Comparison of ENCODE assay signal across 32 cellular contexts in the genomic region with DNA sequence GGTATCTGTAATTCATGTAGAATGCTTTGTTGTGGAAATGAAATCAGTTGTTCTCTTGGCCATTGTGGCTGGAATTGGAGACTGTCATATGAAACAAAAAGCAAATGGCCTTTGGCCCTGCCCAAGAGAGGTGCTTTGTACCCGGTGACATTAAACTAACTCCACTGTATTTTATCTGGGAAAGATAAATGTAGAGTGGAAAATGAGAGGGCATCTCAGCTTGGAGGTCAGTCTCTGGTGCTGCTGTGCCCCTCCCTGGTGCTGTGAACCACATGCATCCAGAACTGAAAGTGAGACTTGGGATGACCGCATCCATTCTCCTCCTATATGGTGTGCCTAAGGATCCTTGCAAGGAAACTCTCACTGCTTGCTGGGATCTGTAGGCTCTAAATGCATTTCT.
"Had no signal": no experiment of that assay in that cellular context is flagged by ENCODE, and none has a peak within 500 bp of the region (broad histone marks: within the 10 kb centered on the region; RNA-seq: fewer than 3 reads in every experiment).

No MANE protein-coding gene starts in this region.

- H3K4me1 Mint-ChIP-seq: activated T-helper 17 cell treated with anti-CD3 and anti-CD28 coated beads, Interleukin-2, amount 50 U/mL, for 72 hours; T-helper 17 cell had no signal

- DNase-seq: activated B cell treated with CpG ODN at 0.5 μM for 24 hours; activated CD4-positive, alpha-beta T cell treated with anti-CD3 and anti-CD28 coated beads for 48 hours; activated CD4-positive, alpha-beta T cell treated with anti-CD3 and anti-CD28 coated beads, Interleukin-2, amount 50 U/mL, for 1 hour; activated CD4-positive, alpha-beta T cell treated with anti-CD3 and anti-CD28 coated beads, Interleukin-2, amount 50 U/mL, for 48 hours; activated CD8-positive, alpha-beta memory T cell treated with anti-CD3 and anti-CD28 coated beads for 24 hours; activated CD8-positive, alpha-beta T cell treated with anti-CD3 and anti-CD28 coated beads for 36 hours; activated effector memory CD4-positive, alpha-beta T cell treated with Interleukin-2 at 50 U/mL for 16 hours; activated gamma-delta T cell treated with Interleukin-2 at 50 U/mL for 16 hours; activated naive CD4-positive, alpha-beta T cell treated with anti-CD3 and anti-CD28 coated beads, Interleukin-2, amount 50 U/mL, for 16 hours; activated naive CD4-positive, alpha-beta T cell treated with Interleukin-2 at 50 U/mL for 16 hours; activated T-cell treated with anti-CD3 and anti-CD28 coated beads, Interleukin-2, amount 50 U/mL, for 4 hours; amniotic stem cell; anterior cingulate cortex; brain microvascular endothelial cell; central memory CD4-positive, alpha-beta T cell; cerebellar nuclear complex; dorsolateral prefrontal cortex; effector memory CD4-positive, alpha-beta T cell; endodermal cell; foreskin fibroblast; T-helper 1 cell; T-helper 17 cell; T1000; WERI-Rb-1 had no signal

- ATAC-seq: activated CD4-positive, CD25-positive, alpha-beta regulatory T cell treated with anti-CD3 and anti-CD28 coated beads, Interleukin-2, amount 50 U/mL, for 24 hours; activated CD8-positive, alpha-beta T cell treated with anti-CD3 and anti-CD28 coated beads for 36 hours; activated T-cell treated with anti-CD3 and anti-CD28 coated beads, Interleukin-2, amount 50 U/mL, for 4 hours; activated T-helper 17 cell treated with anti-CD3 and anti-CD28 coated beads, Interleukin-2, amount 50 U/mL, for 72 hours; esophagus mucosa; SK-N-SH treated with all-trans-retinoic acid at 6 μM for 48 hours; T-helper 17 cell had no signal

- H3K36me3 ChIP-seq: brain microvascular endothelial cell, WERI-Rb-1 had no signal

- H3K27ac Mint-ChIP-seq: activated B cell treated with CpG ODN at 0.5 μM for 24 hours; activated CD8-positive, alpha-beta T cell treated with anti-CD3 and anti-CD28 coated beads for 36 hours; activated naive CD8-positive, alpha-beta T cell; activated T-helper 17 cell treated with anti-CD3 and anti-CD28 coated beads, Interleukin-2, amount 50 U/mL, for 72 hours; dendritic cell treated with granulocyte-macrophage colony-stimulating factor and Interleukin-4, amounts not matched to agents 40 ng/mL and 50 ng/mL, for 4 days; endodermal cell; T-helper 17 cell; T-helper 2 cell treated with Interferon-gamma antibody and Interleukin-4, amounts not matched to agents 5 μg/mL and 100 μg/mL, for 36 hours had no signal

- H3K4me3 Mint-ChIP-seq: activated B cell treated with CpG ODN at 0.5 μM for 24 hours; activated CD8-positive, alpha-beta T cell treated with anti-CD3 and anti-CD28 coated beads for 36 hours; activated naive CD8-positive, alpha-beta T cell; activated T-cell treated with anti-CD3 and anti-CD28 coated beads, Interleukin-2, amount 50 U/mL, for 4 hours; activated T-helper 17 cell treated with anti-CD3 and anti-CD28 coated beads, Interleukin-2, amount 50 U/mL, for 72 hours; dendritic cell treated with granulocyte-macrophage colony-stimulating factor and Interleukin-4, amounts not matched to agents 40 ng/mL and 50 ng/mL, for 4 days; endodermal cell; T-helper 17 cell; T-helper 2 cell treated with Interferon-gamma antibody and Interleukin-4, amounts not matched to agents 5 μg/mL and 100 μg/mL, for 36 hours had no signal

- H3K36me3 Mint-ChIP-seq: activated naive CD8-positive, alpha-beta T cell had no signal

- H3K4me3 ChIP-seq: coronary artery, dorsolateral prefrontal cortex had no signal

- H3K27ac ChIP-seq: brain microvascular endothelial cell, coronary artery, dorsolateral prefrontal cortex, WERI-Rb-1 had no signal

- H3K9me3 Mint-ChIP-seq: activated B cell treated with CpG ODN at 0.5 μM for 24 hours; activated CD8-positive, alpha-beta T cell treated with anti-CD3 and anti-CD28 coated beads for 36 hours; activated T-cell treated with anti-CD3 and anti-CD28 coated beads, Interleukin-2, amount 50 U/mL, for 4 hours; activated T-helper 17 cell treated with anti-CD3 and anti-CD28 coated beads, Interleukin-2, amount 50 U/mL, for 72 hours; dendritic cell treated with granulocyte-macrophage colony-stimulating factor and Interleukin-4, amounts not matched to agents 40 ng/mL and 50 ng/mL, for 4 days; T-helper 2 cell treated with Interferon-gamma antibody and Interleukin-4, amounts not matched to agents 5 μg/mL and 100 μg/mL, for 36 hours had no signal

- H3K27me3 ChIP-seq: brain microvascular endothelial cell, dorsolateral prefrontal cortex had no signal

- H3K27me3 Mint-ChIP-seq: activated B cell treated with CpG ODN at 0.5 μM for 24 hours; activated CD8-positive, alpha-beta T cell treated with anti-CD3 and anti-CD28 coated beads for 36 hours; activated naive CD8-positive, alpha-beta T cell; activated T-helper 17 cell treated with anti-CD3 and anti-CD28 coated beads, Interleukin-2, amount 50 U/mL, for 72 hours; dendritic cell treated with granulocyte-macrophage colony-stimulating factor and Interleukin-4, amounts not matched to agents 40 ng/mL and 50 ng/mL, for 4 days had no signal
